Comparison of ENCODE assay signal across 1 cellular context in genomic region chr21:45512626-45513002, GRCh38.
TF ChIP-seq lines count a peak whose summit lies in the region.

No MANE protein-coding gene starts in this region.

TF ChIP-seq in GM23338, 12 proteins besides CTCF, POLR2A, EP300 and RAD21:
- TF ChIP-seq EZH2phosphoT487 (IDR thresholded peaks at IDR 0.05; ENCODE audit: unreplicated experiment) (no peak), EZH2 (IDR thresholded peaks at IDR 0.05; ENCODE audit: low read depth, unreplicated experiment) (no peak), ZNF331 (CRISPR knock-in tag; IDR thresholded peaks at IDR 0.05; ENCODE audit: low read depth) (no peak), JUNB (IDR thresholded peaks at IDR 0.05; ENCODE audit: unreplicated experiment) (no peak), STAT1 (IDR thresholded peaks at IDR 0.05; ENCODE audit: unreplicated experiment) (no peak), POLR2AphosphoS5 (IDR thresholded peaks at IDR 0.05; ENCODE audit: low read depth) (no peak), NANOG (IDR thresholded peaks at IDR 0.05; ENCODE audit: borderline replicate concordance) (no peak), ZNF462 (CRISPR knock-in tag; IDR thresholded peaks at IDR 0.05) (no peak), ETS1 (IDR thresholded peaks at IDR 0.05) (no peak), CREB1 (CRISPR knock-in tag; IDR thresholded peaks at IDR 0.05; ENCODE audit: low read depth) (no peak), ZNF114 (CRISPR knock-in tag; IDR thresholded peaks at IDR 0.05) (no peak)
- TF ChIP-seq, protein P1, sequence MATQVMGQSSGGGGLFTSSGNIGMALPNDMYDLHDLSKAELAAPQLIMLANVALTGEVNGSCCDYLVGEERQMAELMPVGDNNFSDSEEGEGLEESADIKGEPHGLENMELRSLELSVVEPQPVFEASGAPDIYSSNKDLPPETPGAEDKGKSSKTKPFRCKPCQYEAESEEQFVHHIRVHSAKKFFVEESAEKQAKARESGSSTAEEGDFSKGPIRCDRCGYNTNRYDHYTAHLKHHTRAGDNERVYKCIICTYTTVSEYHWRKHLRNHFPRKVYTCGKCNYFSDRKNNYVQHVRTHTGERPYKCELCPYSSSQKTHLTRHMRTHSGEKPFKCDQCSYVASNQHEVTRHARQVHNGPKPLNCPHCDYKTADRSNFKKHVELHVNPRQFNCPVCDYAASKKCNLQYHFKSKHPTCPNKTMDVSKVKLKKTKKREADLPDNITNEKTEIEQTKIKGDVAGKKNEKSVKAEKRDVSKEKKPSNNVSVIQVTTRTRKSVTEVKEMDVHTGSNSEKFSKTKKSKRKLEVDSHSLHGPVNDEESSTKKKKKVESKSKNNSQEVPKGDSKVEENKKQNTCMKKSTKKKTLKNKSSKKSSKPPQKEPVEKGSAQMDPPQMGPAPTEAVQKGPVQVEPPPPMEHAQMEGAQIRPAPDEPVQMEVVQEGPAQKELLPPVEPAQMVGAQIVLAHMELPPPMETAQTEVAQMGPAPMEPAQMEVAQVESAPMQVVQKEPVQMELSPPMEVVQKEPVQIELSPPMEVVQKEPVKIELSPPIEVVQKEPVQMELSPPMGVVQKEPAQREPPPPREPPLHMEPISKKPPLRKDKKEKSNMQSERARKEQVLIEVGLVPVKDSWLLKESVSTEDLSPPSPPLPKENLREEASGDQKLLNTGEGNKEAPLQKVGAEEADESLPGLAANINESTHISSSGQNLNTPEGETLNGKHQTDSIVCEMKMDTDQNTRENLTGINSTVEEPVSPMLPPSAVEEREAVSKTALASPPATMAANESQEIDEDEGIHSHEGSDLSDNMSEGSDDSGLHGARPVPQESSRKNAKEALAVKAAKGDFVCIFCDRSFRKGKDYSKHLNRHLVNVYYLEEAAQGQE (IDR thresholded peaks at IDR 0.05; ENCODE audit: unreplicated experiment): no peak
